ENCODE assay signal across 8 cellular contexts in genomic region chr17:44344939-44345496, GRCh38. TPM values are rescaled to one million over a fixed set of nuclear protein-coding genes. Genes with fewer than 3 reads are reported as not detected.
DNase-seq lines count a peak whose midpoint lies in the region; ATAC-seq, FAIRE-seq and TF ChIP-seq lines count a peak whose summit lies in the region.

GRN (plus strand) TSS chr17:44345302; CDS start chr17:44349165, 3,863 bp downstream.

- dilution Hi-C loops in keratinocyte (cut with MboI; ENCODE audit: extremely low pct_ligation_motif_present, low sequenced_read_pairs) = no loop called here

- peak within 1 kb of the TSS; percentile 78 for H2AFZ ChIP-seq in keratinocyte (ENCODE audit: control insufficient read depth, low read length)

- peak within 1 kb of the TSS; percentile 78 for H3K4me2 ChIP-seq in keratinocyte (ENCODE audit: control insufficient read depth, extremely low read depth, insufficient read depth, low read depth, low read length)

- ATAC-seq in GM18868 (IDR thresholded peaks at IDR 0.05; ENCODE audit: unreplicated experiment) (peak; percentile 42), HG03175 (IDR thresholded peaks at IDR 0.05; ENCODE audit: unreplicated experiment) (peak; percentile 61)

- TF ChIP-seq CTCF in A673 (conservative IDR thresholded peaks at IDR 0.05; ENCODE audit: low read depth, low read length) (no peak), keratinocyte (optimal IDR thresholded peaks at IDR 0.05 in 1 of 3, IDR thresholded peaks at IDR 0.05 in 1 of 3, conservative IDR thresholded peaks at IDR 0.05 in 1 of 3; ENCODE audit: extremely low read depth in 1 of 3, insufficient read depth in 2 of 3, low read length in 3 of 3) (no peak)

- H3K79me2 ChIP-seq in keratinocyte (ENCODE audit: control insufficient read depth, insufficient read depth, low read length) = peaks cover 15% of the 10 kb centered on the region

- POLR2A ChIA-PET in A673 (lab: Charles Lee; ENCODE audit: low non-redundant PET) = no interaction called here

- DNase-seq in A673 (ENCODE audit: low spot score) (peak; percentile 96), NCI-H446 treated with DMSO at 0.1 percent for 48 hours (lab: John Stamatoyannopoulos, UW) (peak; percentile 95), cerebellum (ENCODE audit: low spot score) (peak; percentile 99), keratinocyte (ENCODE audit: low read depth, low spot score) (peak; percentile 96)
- peak; percentile 74 for DNase-seq in activated CD4-positive, alpha-beta T cell treated with anti-CD3 and anti-CD28 coated beads for 1 hour
- peak; percentile 65 to 66 for DNase-seq in stimulated activated CD4-positive, alpha-beta T cell treated with anti-CD3 and anti-CD28 coated beads, Interleukin-15, amount 100 ng/mL, for 1 hour (ENCODE audit: low read depth in 1 of 2, low spot score in 1 of 2)

- CTCF ChIA-PET in A673 (lab: Charles Lee) = interaction anchor here (0.6 to 1.1 kb wide), 4 partner anchors 14 to 222 kb away, joined by 3 to 6 read pairs (median 3); partner anchors contain the start of gene HDAC5

- H3K27ac ChIP-seq in A673 (ENCODE audit: low read depth, low read length, poor library complexity, severe bottlenecking) (peak within 1 kb of the TSS; percentile 51), keratinocyte (ENCODE audit: control insufficient read depth, insufficient read depth, low read length) (peak within 1 kb of the TSS; percentile 91)

- no peaks in the 10 kb centered on the region for H3K27me3 ChIP-seq in A673 (replicated peaks; ENCODE audit: insufficient read depth, low read depth, low read length, poor library complexity)
- no peaks in the 10 kb centered on the region for H3K27me3 ChIP-seq in keratinocyte (ENCODE audit: control insufficient read depth, extremely low read depth, insufficient read depth, low read length)

- peak; percentile 92 for FAIRE-seq in keratinocyte (lab: Jason Lieb, UNC)

- no peaks in the 10 kb centered on the region for H3K9me1 ChIP-seq in keratinocyte (ENCODE audit: control insufficient read depth, extremely low read depth, insufficient read depth, low read length)

- no peaks in the 10 kb centered on the region for H3K36me3 ChIP-seq in A673 (ENCODE audit: insufficient read depth, low read length, poor library complexity, severe bottlenecking)
- H3K36me3 ChIP-seq in keratinocyte (ENCODE audit: control insufficient read depth in 2 of 2, extremely low read depth in 1 of 2, insufficient read depth in 2 of 2, low read length in 2 of 2) = peaks cover 9 to 10% of the 10 kb centered on the region in 2 experiments

- no TSS peak for BruUV-seq in A673 (replicated peaks; lab: Mats Ljungman, UMichigan)

- H3K9me3 ChIP-seq in A673 (ENCODE audit: low read depth, low read length, poor library complexity, severe bottlenecking) (no peaks in the 10 kb centered on the region), keratinocyte (ENCODE audit: control insufficient read depth, low read depth, low read length) (no peaks in the 10 kb centered on the region)

- peak within 1 kb of the TSS; percentile 89 for H3K9ac ChIP-seq in keratinocyte (ENCODE audit: control insufficient read depth, extremely low read depth, insufficient read depth, low read length)

- no peaks in the 10 kb centered on the region for H4K20me1 ChIP-seq in keratinocyte (ENCODE audit: control insufficient read depth, extremely low read depth, insufficient read depth, low read length)

- H3K4me3 ChIP-seq in A673 (ENCODE audit: low read depth, low read length, poor library complexity, severe bottlenecking) = peak within 1 kb of the TSS; percentile 64
- H3K4me3 ChIP-seq in keratinocyte (ENCODE audit: control insufficient read depth in 2 of 3, extremely low read depth in 1 of 3, insufficient read depth in 2 of 3, low read depth in 1 of 3, low read length in 3 of 3) = peak within 1 kb of the TSS; percentile 80 to 93 (median 81)

- intact Hi-C loops in A673 (cut with micrococcal nuclease; ENCODE audit: unreplicated experiment) = loop anchor here (5.0 kb wide), 1 partner anchor 133 kb away; no protein-coding TSS in a partner anchor

- H3K4me1 ChIP-seq in A673 (ENCODE audit: insufficient read depth, low read length, poor library complexity, severe bottlenecking) (no peaks in the 10 kb centered on the region), keratinocyte (ENCODE audit: control insufficient read depth, extremely low read depth, insufficient read depth, low read length) (peaks cover 36% of the 10 kb centered on the region)

RNA-seq across cellular contexts. Expression of gene GRN, which starts in this region (rescaled TPM):
- total RNA-seq in A673 (2021) (50.4 and 52.0 TPM in 2 replicates), cerebellum (58.5 TPM)
- 179 to 316 TPM (median 274 TPM) in 3 replicates for polyA plus RNA-seq in keratinocyte
- 101 TPM for polyA plus RNA-seq in keratinocyte (2011; ENCODE audit: low read depth)
- 328 and 700 TPM in 2 replicates for polyA plus RNA-seq in keratinocyte (2011; cell fraction: cytosol; rRNA removed)
- 1,175 and 2,003 TPM in 2 replicates for polyA plus RNA-seq in keratinocyte (2011; cell fraction: nucleus; rRNA removed)
- 414 and 541 TPM in 2 replicates for polyA plus RNA-seq in keratinocyte (2012; ENCODE audit: low replicate concordance)
- polyA minus RNA-seq in keratinocyte = 269 to 862 TPM (median 302 TPM) in 3 replicates
- polyA minus RNA-seq in keratinocyte (2011; cell fraction: cytosol; rRNA and poly(A)+ RNA removed) = 973 TPM
- polyA minus RNA-seq in keratinocyte (2011; cell fraction: nucleus; rRNA and poly(A)+ RNA removed) = 1,084 and 1,350 TPM in 2 replicates

Comparison
In these comparisons a context has a peak if more than half of its experiments do, and no peak if none do; other contexts are left out.
1. Peak in every context shown above with its lines: DNase-seq, ATAC-seq, H3K4me3 ChIP-seq and H3K27ac ChIP-seq.